9 cellular contexts compared by ENCODE assay signal in the genomic region with DNA sequence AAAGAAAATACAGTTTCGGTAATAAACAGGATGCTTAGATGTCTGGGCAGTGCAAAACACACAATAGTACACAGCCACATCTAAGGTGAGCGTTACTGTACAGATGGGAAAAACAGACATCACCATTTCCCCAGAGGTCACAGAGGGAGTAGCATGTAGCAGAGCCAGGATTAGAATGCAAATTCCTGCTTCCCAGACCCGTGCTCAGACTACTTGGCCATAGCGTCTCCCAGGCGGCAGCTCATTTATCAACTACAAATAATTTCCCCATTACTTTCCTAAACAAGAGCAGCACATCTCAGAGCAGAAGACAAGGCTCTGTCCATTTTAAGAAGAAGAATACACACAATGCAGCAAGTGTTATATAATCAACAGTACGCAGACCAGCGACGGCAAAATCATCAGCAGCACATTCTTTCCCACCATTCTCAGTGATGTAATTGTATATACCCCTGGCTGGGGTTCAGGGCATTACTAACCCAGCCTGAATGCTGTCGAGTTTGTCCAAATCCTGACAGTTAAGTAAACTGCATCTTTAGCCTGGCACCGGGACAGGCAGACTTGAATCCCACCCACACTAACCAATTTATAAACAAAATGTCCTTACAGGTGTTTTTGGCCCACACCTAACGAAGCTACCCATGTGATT.
DNase-seq lines count a peak whose midpoint lies in the region; ATAC-seq, FAIRE-seq and TF ChIP-seq lines count a peak whose summit lies in the region.
"Had no signal": no experiment of that assay in that cellular context is flagged by ENCODE, and none has a peak within 500 bp of the region (broad histone marks: within the 10 kb centered on the region; RNA-seq: fewer than 3 reads in every experiment).

No MANE protein-coding gene starts in this region.

- no peak for FAIRE-seq in H54 (lab: Jason Lieb, UNC)

- peaks cover 0 to 6% of the 10 kb centered on the region in 2 donors for H3K36me3 ChIP-seq in ascending aorta
- H3K36me3 ChIP-seq in upper lobe of right lung = no peaks in the 10 kb centered on the region

- H3K27me3 ChIP-seq in ascending aorta (no peaks in the 10 kb centered on the region), upper lobe of right lung (no peaks in the 10 kb centered on the region)

- H3K4me1 ChIP-seq in ascending aorta (peaks cover 0 to 27% of the 10 kb centered on the region in 2 donors), upper lobe of right lung (peaks cover 14% of the 10 kb centered on the region)

- TF ChIP-seq CTCF in ascending aorta (IDR thresholded peaks at IDR 0.05) (peak; percentile 15 to 28 (median 18)), upper lobe of right lung (IDR thresholded peaks at IDR 0.05) (peak; percentile 16)

- H3K27ac ChIP-seq in ascending aorta (peak overlapping the region; percentile 43 to 64), upper lobe of right lung (no peak overlapping the region)

- H3K9me3 ChIP-seq in ascending aorta = no peaks in the 10 kb centered on the region
- no peaks in the 10 kb centered on the region for H3K9me3 ChIP-seq in upper lobe of right lung

- no peak for TF ChIP-seq POLR2A in H54 (IDR thresholded peaks at IDR 0.05; ENCODE audit: low read depth, low read length)

- ATAC-seq in upper lobe of right lung = peak; percentile 58

- DNase-seq in NCI-H2171 treated with DMSO at 0.1 percent for 48 hours (lab: John Stamatoyannopoulos, UW) (peak; percentile 33), NCI-H2171 (lab: John Stamatoyannopoulos, UW) (no peak), ascending aorta (ENCODE audit: low spot score in 2 of 2) (peak in 1 of 2 donors; percentile 77), kidney tubule cell (ENCODE audit: low spot score) (peak; percentile 52), upper lobe of right lung (no peak), H54 (ENCODE audit: insufficient read length, low spot score) (no peak), cerebellar cortex (ENCODE audit: low spot score) (no peak), HT-29 (ENCODE audit: low spot score) (no peak)
- DNase-seq: activated CD4-positive, alpha-beta memory T cell treated with anti-CD3 and anti-CD28 coated beads, Interleukin-2, amount 10 ng/mL, durations not matched to agents 7 days and 5 days had no signal

- intact Hi-C loops in ascending aorta (cut with DNase I) = loop anchor here (5.0 kb wide), 2 partner anchors 39 to 64 kb away; a partner anchor contains a TSS
- intact Hi-C loops in upper lobe of right lung (cut with DNase I) = no loop called here

- peak overlapping the region in 1 of 2 donors; percentile 49 for H3K4me3 ChIP-seq in ascending aorta
- peak overlapping the region; percentile 0 for H3K4me3 ChIP-seq in upper lobe of right lung

Comparison
In these comparisons a context has a peak if more than half of its experiments do, and no peak if none do; other contexts are left out.
1. DNase-seq: peak in NCI-H2171 treated with DMSO at 0.1 percent for 48 hours (single experiment) and kidney tubule cell (single experiment); none in NCI-H2171 (single experiment), upper lobe of right lung (single experiment), H54 (single experiment), cerebellar cortex (single experiment) and HT-29 (single experiment).